ENCODE assay signal across 8 cellular contexts in genomic region chrX:132488092-132488749, GRCh38. TPM values are rescaled to one million over a fixed set of nuclear protein-coding genes. Genes with fewer than 3 reads are reported as not detected.
A peak's percentile ranks its signal among the peaks of the same experiment; 100 is the strongest.
DNase-seq lines count a peak whose midpoint lies in the region; ATAC-seq and TF ChIP-seq lines count a peak whose summit lies in the region.

No MANE protein-coding gene starts in this region.

- TF ChIP-seq CTCF in IMR-90 (conservative IDR thresholded peaks at IDR 0.05; ENCODE audit: low read depth, low read length) = no peak

- CTCF ChIA-PET in IMR-90 (lab: Yijun Ruan, JAX) = no interaction called here

- H3K23ac ChIP-seq in IMR-90 (ENCODE audit: low read depth, low read length) = no peak overlapping the region

- no peak overlapping the region; a peak in 1 of 4 replicates for H4K8ac ChIP-seq in IMR-90 (ENCODE audit: low read depth in 2 of 2, low read length in 2 of 2)

- no peak overlapping the region for H2BK20ac ChIP-seq in IMR-90 (ENCODE audit: low read depth, low read length)

- H3K27ac Mint-ChIP-seq in effector memory CD8-positive, alpha-beta T cell = peak overlapping the region; percentile 78 to 88

- H3K4ac ChIP-seq in IMR-90 (ENCODE audit: low read depth, low read length) = no peak overlapping the region

- H3K18ac ChIP-seq in IMR-90 (ENCODE audit: low read depth, low read length) = no peak overlapping the region

- no peak overlapping the region for H2BK15ac ChIP-seq in IMR-90 (ENCODE audit: low read depth, low read length)

- ATAC-seq in IMR-90 (ENCODE audit: low read depth) = 0 out of 2 replicates have a peak, but pooled peaks have one; percentile 36
- ATAC-seq in effector memory CD8-positive, alpha-beta T cell (replicated peaks) = peak; percentile 39
- no peak for ATAC-seq in aorta (ENCODE audit: low FRiP score)
- ATAC-seq in HG03439 (IDR thresholded peaks at IDR 0.05; ENCODE audit: unreplicated experiment) = no peak

- H2AK9ac ChIP-seq in IMR-90 (replicated peaks; ENCODE audit: low read depth, low read length, poor library complexity) = no peak overlapping the region

- H3K4me2 ChIP-seq in IMR-90 (ENCODE audit: low read depth, low read length) = peak overlapping the region; percentile 61

- H3K36me3 Mint-ChIP-seq in effector memory CD8-positive, alpha-beta T cell (ENCODE audit: insufficient read depth) = peaks cover 7% of the 10 kb centered on the region

- intact Hi-C loops in IMR-90 (cut with micrococcal nuclease) = loop anchor here (5.0 kb wide), 2 partner anchors 251 to 271 kb away; partner anchors contain the start of gene RAP2C
- intact Hi-C loops in aorta (cut with DNase I) = loop anchor here in 1 of 2 donors (10.0 kb wide), 1 partner anchor 273 kb away; the partner anchor contains the start of gene RAP2C

- H3K9me3 Mint-ChIP-seq in effector memory CD8-positive, alpha-beta T cell = no peaks in the 10 kb centered on the region

- H3K79me1 ChIP-seq in IMR-90 (ENCODE audit: low read depth in 1 of 2, low read length in 2 of 2) = no peaks in the 10 kb centered on the region

- TF ChIP-seq POLR2A in IMR-90 (IDR thresholded peaks at IDR 0.05; ENCODE audit: low read depth, low read length) = no peak

- no peak overlapping the region for H4K91ac ChIP-seq in IMR-90 (ENCODE audit: insufficient read depth, low read depth, low read length)

- peaks cover 19% of the 10 kb centered on the region for H3K27me3 ChIP-seq in IMR-90 (ENCODE audit: control insufficient read depth, insufficient read depth, low read length)
- H3K27me3 ChIP-seq in muscle layer of colon (ENCODE audit: control insufficient read depth in 1 of 2, insufficient read depth in 2 of 2, low read length in 2 of 2) = peaks cover 9 to 23% of the 10 kb centered on the region in 2 donors
- H3K27me3 ChIP-seq in aorta (ENCODE audit: control insufficient read depth in 1 of 2, insufficient read depth in 2 of 2, low read length in 1 of 2) = peaks cover 0 to 3% of the 10 kb centered on the region in 2 donors

- no peaks in the 10 kb centered on the region for H4K20me1 ChIP-seq in IMR-90 (ENCODE audit: insufficient read depth, low read length)

- no peaks in the 10 kb centered on the region for H3K4me1 ChIP-seq in IMR-90 (ENCODE audit: control insufficient read depth, insufficient read depth, low read length)
- no peaks in the 10 kb centered on the region for H3K4me1 ChIP-seq in muscle layer of colon (ENCODE audit: insufficient read depth, low read length)
- no peaks in the 10 kb centered on the region for H3K4me1 ChIP-seq in aorta (ENCODE audit: control insufficient read depth in 1 of 2, insufficient read depth in 2 of 2, low read length in 2 of 2)

- DNase-seq in D341Med (ENCODE audit: low spot score) = peak; percentile 9
- DNase-seq in IMR-90 = peak; percentile 10
- DNase-seq in T-helper 9 cell = peak; percentile 6
- peak in 1 of 3 experiments; percentile 16 for DNase-seq in effector memory CD8-positive, alpha-beta T cell
- no peak for DNase-seq in aorta
- DNase-seq in COLO829 (ENCODE audit: low spot score) = no peak

- dilution Hi-C loops in IMR-90 (cut with HindIII; ENCODE audit: low sequenced_read_pairs, unreplicated experiment) = no loop called here

- H3K27me3 Mint-ChIP-seq in effector memory CD8-positive, alpha-beta T cell = no peaks in the 10 kb centered on the region

- H4K5ac ChIP-seq in IMR-90 (ENCODE audit: low read depth, low read length) = no peak overlapping the region

- BruUV-seq in IMR-90 (replicated peaks; lab: Mats Ljungman, UMichigan) = no TSS peak

- 60% methylated on average over 1 of the region's 10 CpGs; no CpG with 5 or more reads in 1 of the 2 experiments for WGBS in IMR-90 (ENCODE audit: extremely low coverage in 2 of 2, insufficient read length in 1 of 2), 2 experiments
- 20 to 35% methylated on average over 10 of the region's 10 CpGs for whole genome bisulfite sequencing in aorta, 2 donors

- H3K9me3 ChIP-seq in IMR-90 (ENCODE audit: control insufficient read depth, insufficient read depth, low read length) (no peaks in the 10 kb centered on the region), muscle layer of colon (ENCODE audit: low read length) (no peaks in the 10 kb centered on the region), aorta (ENCODE audit: control insufficient read depth, low read length) (no peaks in the 10 kb centered on the region)

- no peak overlapping the region for H3K27ac ChIP-seq in IMR-90 (ENCODE audit: insufficient read depth, low read length)
- H3K27ac ChIP-seq in muscle layer of colon (ENCODE audit: low read depth, low read length) = no peak overlapping the region
- no peak overlapping the region for H3K27ac ChIP-seq in aorta (ENCODE audit: low read depth in 1 of 2, low read length in 2 of 2)

- H3K14ac ChIP-seq in IMR-90 (replicated peaks; ENCODE audit: low read depth, low read length) = no peak overlapping the region

- H3K9me1 ChIP-seq in IMR-90 (ENCODE audit: insufficient read depth, low read length) = no peaks in the 10 kb centered on the region

- no peak overlapping the region for H2BK5ac ChIP-seq in IMR-90 (ENCODE audit: low read depth, low read length, poor library complexity, severe bottlenecking)

- no peak overlapping the region for H2BK120ac ChIP-seq in IMR-90 (ENCODE audit: low read depth, low read length)

- H3K9ac ChIP-seq in IMR-90 (ENCODE audit: low read depth, low read length) (no peak overlapping the region), muscle layer of colon (ENCODE audit: low read length) (no peak overlapping the region)

- TF ChIP-seq RAD21 in IMR-90 (IDR thresholded peaks at IDR 0.05; ENCODE audit: low read length) = no peak

- peaks cover 17 to 34% of the 10 kb centered on the region in 2 donors for H3K4me1 Mint-ChIP-seq in effector memory CD8-positive, alpha-beta T cell (ENCODE audit: low read depth in 2 of 2)

- no peaks in the 10 kb centered on the region for H3K36me3 ChIP-seq in IMR-90 (ENCODE audit: control insufficient read depth, insufficient read depth, low read length)
- no peaks in the 10 kb centered on the region for H3K36me3 ChIP-seq in muscle layer of colon (ENCODE audit: insufficient read depth, low read length)
- no peaks in the 10 kb centered on the region for H3K36me3 ChIP-seq in aorta (ENCODE audit: control insufficient read depth in 1 of 2, insufficient read depth in 2 of 2, low read length in 1 of 2)

- H3K4me3 Mint-ChIP-seq in effector memory CD8-positive, alpha-beta T cell = peak overlapping the region; percentile 84 to 96

- H2AFZ ChIP-seq in IMR-90 (replicated peaks; ENCODE audit: low read length, poor library complexity) = no peak overlapping the region

- H3K4me3 ChIP-seq in IMR-90 (ENCODE audit: insufficient read depth, low read depth, low read length) (peak overlapping the region; percentile 46), muscle layer of colon (ENCODE audit: low read depth in 1 of 2, low read length in 2 of 2) (peak overlapping the region; percentile 39 to 43), aorta (ENCODE audit: low read length in 2 of 2) (peak overlapping the region; percentile 50 to 89)

- H3K56ac ChIP-seq in IMR-90 (ENCODE audit: extremely low read depth, insufficient read depth, low read length) = no peak overlapping the region

- POLR2A ChIA-PET in IMR-90 (lab: Charles Lee; ENCODE audit: unreplicated experiment) = no interaction called here

- H2AK5ac ChIP-seq in IMR-90 (ENCODE audit: low read depth, low read length) = no peak overlapping the region

- in situ Hi-C loops in IMR-90 (cut with MboI; ENCODE audit: low sequenced_read_pairs) = no loop called here

TF ChIP-seq in IMR-90, 13 proteins besides CTCF, POLR2A, EP300 and RAD21:
- TF ChIP-seq CHD1 (IDR thresholded peaks at IDR 0.05; ENCODE audit: low read depth, low read length) (no peak), NFE2L2 (IDR thresholded peaks at IDR 0.05; ENCODE audit: low read depth, low read length) (no peak), MAFK (IDR thresholded peaks at IDR 0.05; ENCODE audit: low read depth, low read length) (no peak), FOS (IDR thresholded peaks at IDR 0.05; ENCODE audit: low read depth, low read length) (no peak), SMC3 (IDR thresholded peaks at IDR 0.05; ENCODE audit: low read depth, low read length) (no peak), CEBPB (IDR thresholded peaks at IDR 0.05; ENCODE audit: low read depth, low read length) (no peak), ELK1 (IDR thresholded peaks at IDR 0.05; ENCODE audit: borderline replicate concordance, low read depth, low read length) (no peak), BHLHE40 (IDR thresholded peaks at IDR 0.05; ENCODE audit: low read depth, low read length) (no peak), MXI1 (IDR thresholded peaks at IDR 0.05; ENCODE audit: borderline replicate concordance, low read depth, low read length) (no peak), MAZ (IDR thresholded peaks at IDR 0.05; ENCODE audit: borderline replicate concordance, low read depth, low read length) (no peak), RFX5 (IDR thresholded peaks at IDR 0.05; ENCODE audit: low read depth, low read length) (no peak), USF2 (IDR thresholded peaks at IDR 0.05; ENCODE audit: low read depth, low read length) (no peak), RCOR1 (IDR thresholded peaks at IDR 0.05; ENCODE audit: insufficient replicate concordance, low read length) (no peak)
TF ChIP-seq in IMR-90: peak in this region for 0.

RNA-seq across cellular contexts. Expression of gene MBNL3, which starts 0.6 kb away (rescaled TPM):
- total RNA-seq in IMR-90 (2012; rRNA removed) (1.1 TPM in 2 replicates), aorta (10 to 100 TPM in 1 of 2 donors, 1 to 10 TPM in 1; 6.0 to 11.7 TPM)
- polyA plus RNA-seq in IMR-90 (2012; rRNA removed) (0.32 and 0.49 TPM in 2 replicates), aorta (1 to 10 TPM in 1 of 2 donors, under 1 TPM in 1; 0.31 to 2.1 TPM)
- polyA plus RNA-seq in IMR-90 (2012; cell fraction: cytosol; rRNA removed) = 0.06 and 0.18 TPM in 2 replicates
- 0.15 and 0.49 TPM in 2 replicates for polyA plus RNA-seq in IMR-90 (2012; cell fraction: nucleus; rRNA removed; ENCODE audit: low replicate concordance)

Comparison
In these comparisons a context has a peak if more than half of its experiments do, and no peak if none do; other contexts are left out.
1. DNase-seq: peak in D341Med (single experiment), IMR-90 (single experiment) and T-helper 9 cell (single experiment); none in aorta (0 of 2) and COLO829 (single experiment).
2. ATAC-seq: peak in IMR-90 (single experiment) and effector memory CD8-positive, alpha-beta T cell (single experiment); none in aorta (single experiment) and HG03439 (single experiment).
3. Peak in every context shown above with its lines, with median percentiles within 50 percentile points of each other: H3K4me3 ChIP-seq.